In genomic region chr2:224284134-224284946, GRCh38 we compare ENCODE assay signal across 8 cellular contexts.
A peak's percentile ranks its signal among the peaks of the same experiment; 100 is the strongest.
DNase-seq lines count a peak whose midpoint lies in the region; ATAC-seq, FAIRE-seq and TF ChIP-seq lines count a peak whose summit lies in the region.

No MANE protein-coding gene starts in this region.

- no peaks in the 10 kb centered on the region for H3K79me2 ChIP-seq in SU-DHL-6 (ENCODE audit: insufficient read depth, low read length)

- no peaks in the 10 kb centered on the region for H3K9me3 ChIP-seq in SU-DHL-6 (ENCODE audit: insufficient read depth, low read length)

- no peaks in the 10 kb centered on the region for H3K36me3 ChIP-seq in SU-DHL-6 (ENCODE audit: low read length)

- no peak overlapping the region for H3K27ac ChIP-seq in SU-DHL-6 (ENCODE audit: low read depth, low read length)

- no peak for ATAC-seq in HG03045 (IDR thresholded peaks at IDR 0.05; ENCODE audit: unreplicated experiment)
- ATAC-seq in GM21447 (IDR thresholded peaks at IDR 0.05; ENCODE audit: unreplicated experiment), result no peak

- H3K4me2 ChIP-seq in SU-DHL-6 (ENCODE audit: low read depth, low read length, poor library complexity, severe bottlenecking), result no peak overlapping the region

- H2AFZ ChIP-seq in SU-DHL-6 (ENCODE audit: low read depth, low read length, severe bottlenecking), result no peak overlapping the region

- H3K4me3 ChIP-seq in SU-DHL-6 (ENCODE audit: insufficient read depth, low read length, poor library complexity, severe bottlenecking) (no peak overlapping the region), retinal pigment epithelial cell (ENCODE audit: low read length) (no peak overlapping the region)

- H3K9ac ChIP-seq in SU-DHL-6 (ENCODE audit: low read length), result no peak overlapping the region

- TF ChIP-seq CTCF in SU-DHL-6 (IDR thresholded peaks at IDR 0.05; ENCODE audit: insufficient read depth, low read length, poor library complexity, severe bottlenecking), result peak; percentile 41
- peak; percentile 57 for TF ChIP-seq CTCF in retinal pigment epithelial cell (conservative IDR thresholded peaks at IDR 0.05; ENCODE audit: low read depth, low read length)

- in situ Hi-C loops in KBM-7 (cut with MboI; ENCODE audit: low pct_unique_long_range_greater_than_20kb, low sequenced_read_pairs), result no loop called here

- H4K20me1 ChIP-seq in SU-DHL-6 (ENCODE audit: low read depth, low read length), result no peaks in the 10 kb centered on the region

- H3F3A ChIP-seq in SU-DHL-6 (ENCODE audit: insufficient read depth), result no peaks in the 10 kb centered on the region

- FAIRE-seq in frontal cortex (lab: Jason Lieb, UNC), result peak; percentile 84

- DNase-seq in stimulated activated CD4-positive, alpha-beta T cell treated with anti-CD3 and anti-CD28 coated beads, Interleukin-2, amount 100 ng/mL, for 4 hours (ENCODE audit: low read depth), result peak; percentile 2
- no peak for DNase-seq in stimulated activated CD4-positive, alpha-beta T cell treated with anti-CD3 and anti-CD28 coated beads, Interleukin-4, amount 100 ng/mL, for 4 hours
- peak; percentile 45 for DNase-seq in KBM-7
- peak; percentile 5 to 13 for DNase-seq in frontal cortex (ENCODE audit: low spot score in 2 of 2)
- no peak for DNase-seq in retinal pigment epithelial cell (ENCODE audit: low read depth)

- H3K9me2 ChIP-seq in SU-DHL-6 (replicated peaks; ENCODE audit: insufficient read depth, low read length), result no peaks in the 10 kb centered on the region

- no peaks in the 10 kb centered on the region for H3K27me3 ChIP-seq in SU-DHL-6 (ENCODE audit: low read length)

Comparison
In these comparisons a context has a peak if more than half of its experiments do, and no peak if none do; other contexts are left out.
1. DNase-seq: peak in stimulated activated CD4-positive, alpha-beta T cell treated with anti-CD3 and anti-CD28 coated beads, Interleukin-2, amount 100 ng/mL, for 4 hours (single experiment), KBM-7 (single experiment) and frontal cortex (2 of 2); none in stimulated activated CD4-positive, alpha-beta T cell treated with anti-CD3 and anti-CD28 coated beads, Interleukin-4, amount 100 ng/mL, for 4 hours (0 of 2) and retinal pigment epithelial cell (single experiment).